In the genomic region with DNA sequence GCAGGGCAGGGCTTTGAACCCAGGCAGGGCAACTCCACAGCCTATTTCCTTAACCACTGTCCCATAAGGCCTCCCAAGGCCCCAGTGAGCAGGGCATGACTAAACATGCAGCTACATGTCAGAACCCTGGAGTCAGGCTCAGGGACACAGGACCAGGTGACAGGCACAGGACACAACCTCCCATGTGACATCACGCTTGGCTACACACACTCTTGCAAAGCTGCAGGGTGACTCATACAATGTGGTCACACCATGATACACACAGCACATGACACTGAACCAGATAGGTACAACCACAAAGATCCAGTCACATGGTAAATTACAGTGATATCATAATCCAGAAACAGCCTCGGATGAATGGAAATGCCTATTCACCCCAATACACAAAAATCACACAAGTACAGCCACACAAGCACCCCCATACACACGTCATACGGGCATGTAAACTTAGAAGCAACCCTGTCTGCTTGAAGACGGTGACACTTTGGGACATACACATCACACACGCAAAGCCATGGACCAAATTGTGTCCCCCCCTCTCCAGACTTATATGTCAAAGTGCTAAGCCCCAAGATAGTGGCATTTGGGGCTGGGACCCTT, we compare ENCODE assay signal across 8 cellular contexts. TPM values are rescaled to one million over a fixed set of nuclear protein-coding genes. Genes with fewer than 3 reads are reported as not detected.
A peak's percentile ranks its signal among the peaks of the same experiment; 100 is the strongest.
DNase-seq lines count a peak whose midpoint lies in the region; ATAC-seq lines count a peak whose summit lies in the region.

No MANE protein-coding gene starts in this region.

- DNase-seq in DMS53 (lab: John Stamatoyannopoulos, UW) = peak; percentile 97
- peak; percentile 68 for DNase-seq in NCI-H69 (lab: John Stamatoyannopoulos, UW)
- peak; percentile 17 for DNase-seq in foreskin melanocyte
- DNase-seq in NCI-H187 treated with DMSO at 0.1 percent for 48 hours (lab: John Stamatoyannopoulos, UW) = no peak
- no peak for DNase-seq in amygdala (lab: John Stamatoyannopoulos, UW)
- DNase-seq in cardiac septum (ENCODE audit: low spot score) = no peak

- ATAC-seq in GM18909 (IDR thresholded peaks at IDR 0.05; ENCODE audit: poor library complexity, unreplicated experiment) = peak; percentile 83
- peak; percentile 69 for ATAC-seq in HG03039 (IDR thresholded peaks at IDR 0.05; ENCODE audit: unreplicated experiment)

- intact Hi-C loops in cardiac septum (cut with DNase I) = no loop called here

RNA-seq across cellular contexts. Expression of a gene that starts 14.5 kb away (rescaled TPM):
- not detected for total RNA-seq in cardiac septum

RNA-seq across cellular contexts. Expression of a gene that starts 23.5 kb away (rescaled TPM):
- not detected for total RNA-seq in cardiac septum

RNA-seq across cellular contexts. Expression of a gene that starts 42.0 kb away (rescaled TPM):
- not detected for total RNA-seq in cardiac septum

RNA-seq across cellular contexts. Expression of a gene that starts 56.1 kb away (rescaled TPM):
- not detected for total RNA-seq in cardiac septum

Comparison
In these comparisons a context has a peak if more than half of its experiments do, and no peak if none do; other contexts are left out.
1. DNase-seq: peak in DMS53 (single experiment), NCI-H69 (single experiment) and foreskin melanocyte (single experiment); none in NCI-H187 treated with DMSO at 0.1 percent for 48 hours (single experiment), amygdala (0 of 56) and cardiac septum (single experiment).